In the genomic region with DNA sequence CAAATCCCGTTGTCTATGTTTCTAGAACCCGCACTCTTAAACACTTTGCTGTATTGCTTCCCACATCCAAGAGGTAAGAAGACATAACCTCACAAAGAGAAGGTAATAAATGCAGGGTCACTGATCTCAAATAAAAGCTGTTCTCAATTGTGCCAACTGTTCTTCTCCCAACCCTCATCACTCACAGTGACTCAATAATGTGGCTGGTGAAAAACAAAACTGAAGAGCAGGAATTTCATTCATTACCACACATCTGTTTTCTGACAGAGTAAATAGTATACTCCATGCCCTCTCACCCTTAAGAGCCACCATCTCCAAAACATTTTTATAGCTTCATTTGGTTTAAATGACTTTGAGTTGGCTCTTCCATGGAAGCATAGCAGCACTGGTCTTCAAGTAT, we compare ENCODE assay signal across 24 cellular contexts. TPM values are rescaled to one million over a fixed set of nuclear protein-coding genes. Genes with fewer than 3 reads are reported as not detected.
DNase-seq lines count a peak whose midpoint lies in the region; ATAC-seq and TF ChIP-seq lines count a peak whose summit lies in the region.
"Had no signal": no experiment of that assay in that cellular context is flagged by ENCODE, and none has a peak within 500 bp of the region (broad histone marks: within the 10 kb centered on the region; RNA-seq: fewer than 3 reads in every experiment).

No MANE protein-coding gene starts in this region.

- peak; percentile 7 for DNase-seq in DMS153 (lab: John Stamatoyannopoulos, UW)
- DNase-seq in DMS153 treated with DMSO at 0.1 percent for 48 hours (lab: John Stamatoyannopoulos, UW; ENCODE audit: unreplicated experiment): no peak
- DNase-seq in NCI-H2227 (lab: John Stamatoyannopoulos, UW; ENCODE audit: unreplicated experiment): peak; percentile 16
- peak; percentile 5 for DNase-seq in astrocyte of the spinal cord (ENCODE audit: low read depth, low spot score)
- no peak for DNase-seq in NCI-H2171 (lab: John Stamatoyannopoulos, UW)
- DNase-seq in activated naive CD4-positive, alpha-beta T cell treated with anti-CD3 and anti-CD28 coated beads, Interleukin-2, amount 50 U/mL, for 72 hours (ENCODE audit: low spot score in 2 of 2): no peak
- DNase-seq: 8988T; AML-193; C1 segment of cervical spinal cord; CD8-positive, alpha-beta T cell; H7; KBM-7; NCI-H1092 treated with DMSO at 0.1 percent for 48 hours; NCI-H1436 treated with DMSO at 0.1 percent for 48 hours; NCI-H2029 treated with DMSO at 0.1 percent for 48 hours; NCI-H345; NCI-H524; RPMI8226; SHP77 had no signal

- H3K9me3 Mint-ChIP-seq in activated naive CD4-positive, alpha-beta T cell treated with anti-CD3 and anti-CD28 coated beads, Interleukin-2, amount 50 U/mL, for 72 hours: no peaks in the 10 kb centered on the region
- H3K9me3 Mint-ChIP-seq: CD8-positive, alpha-beta T cell; T-helper 1 cell treated with Interleukin-12 subunit alpha and Interleukin-12 subunit beta and Interleukin-4 antibody, amounts not matched to agents 30 μg/mL and 1 μg/mL, for 36 hours had no signal

- H3K4me3 ChIP-seq in astrocyte of the spinal cord (ENCODE audit: low read depth, low read length): no peak overlapping the region
- H3K4me3 ChIP-seq: GM12878 had no signal

- no peak overlapping the region for H3K27ac Mint-ChIP-seq in activated naive CD4-positive, alpha-beta T cell treated with anti-CD3 and anti-CD28 coated beads, Interleukin-2, amount 50 U/mL, for 72 hours
- H3K27ac Mint-ChIP-seq: CD8-positive, alpha-beta T cell; T-helper 1 cell treated with Interleukin-12 subunit alpha and Interleukin-12 subunit beta and Interleukin-4 antibody, amounts not matched to agents 30 μg/mL and 1 μg/mL, for 36 hours had no signal

- in situ Hi-C loops in astrocyte of the spinal cord (cut with HindIII; ENCODE audit: low sequenced_read_pairs): no loop called here

- H3K36me3 Mint-ChIP-seq in activated naive CD4-positive, alpha-beta T cell treated with anti-CD3 and anti-CD28 coated beads, Interleukin-2, amount 50 U/mL, for 72 hours: no peaks in the 10 kb centered on the region
- H3K36me3 Mint-ChIP-seq: CD8-positive, alpha-beta T cell had no signal

- no peak for TF ChIP-seq CTCF in astrocyte of the spinal cord (IDR thresholded peaks at IDR 0.05; ENCODE audit: low read depth, low read length)

- ATAC-seq in activated naive CD4-positive, alpha-beta T cell treated with anti-CD3 and anti-CD28 coated beads, Interleukin-2, amount 50 U/mL, for 72 hours: no peak
- no peak for ATAC-seq in HG03097 (IDR thresholded peaks at IDR 0.05; ENCODE audit: low FRiP score, unreplicated experiment)
- no peak for ATAC-seq in GM21367 (IDR thresholded peaks at IDR 0.05; ENCODE audit: unreplicated experiment)
- ATAC-seq: CD8-positive, alpha-beta T cell; GM12878 had no signal

RNA-seq across cellular contexts. Expression of a gene that starts 6.2 kb away (rescaled TPM):
- total RNA-seq in activated naive CD4-positive, alpha-beta T cell treated with anti-CD3 and anti-CD28 coated beads, Interleukin-2, amount 50 U/mL, for 72 hours: not detected
- total RNA-seq: CD8-positive, alpha-beta T cell; H7; HT-29 had no signal

RNA-seq across cellular contexts. Expression of a gene that starts 53.0 kb away (rescaled TPM):
- total RNA-seq in activated naive CD4-positive, alpha-beta T cell treated with anti-CD3 and anti-CD28 coated beads, Interleukin-2, amount 50 U/mL, for 72 hours: 10 to 100 TPM; 27.9 to 45.0 TPM

RNA-seq across cellular contexts. Expression of a gene that starts 53.1 kb away (rescaled TPM):
- total RNA-seq in activated naive CD4-positive, alpha-beta T cell treated with anti-CD3 and anti-CD28 coated beads, Interleukin-2, amount 50 U/mL, for 72 hours: 10 to 100 TPM; 32.5 to 55.0 TPM

Comparison
In these comparisons a context has a peak if more than half of its experiments do, and no peak if none do; other contexts are left out.
1. DNase-seq: peak in DMS153 (single experiment), NCI-H2227 (single experiment) and astrocyte of the spinal cord (single experiment); none in DMS153 treated with DMSO at 0.1 percent for 48 hours (single experiment), NCI-H2171 (single experiment) and activated naive CD4-positive, alpha-beta T cell treated with anti-CD3 and anti-CD28 coated beads, Interleukin-2, amount 50 U/mL, for 72 hours (0 of 2).